In genomic region chr10:114239117-114239993, GRCh38 we compare ENCODE assay signal across 8 cellular contexts. TPM values are rescaled to one million over a fixed set of nuclear protein-coding genes. Genes with fewer than 3 reads are reported as not detected.
DNase-seq lines count a peak whose midpoint lies in the region; ATAC-seq, FAIRE-seq and TF ChIP-seq lines count a peak whose summit lies in the region.

Gene VWA2, plus strand, starts transcription at chr10:114239254. Its CDS starts 9,460 bp downstream, at chr10:114248714.

- H3K4me3 ChIP-seq in bronchial epithelial cell (ENCODE audit: low read depth, low read length) (peak within 1 kb of the TSS; percentile 50), mucosa of rectum (ENCODE audit: low read length in 2 of 2) (peak within 1 kb of the TSS; percentile 48 to 53), upper lobe of left lung (peak within 1 kb of the TSS; percentile 44 to 67 (median 53))

- ATAC-seq in GM18909 (IDR thresholded peaks at IDR 0.05; ENCODE audit: poor library complexity, unreplicated experiment) (peak; percentile 50), upper lobe of left lung (ENCODE audit: low FRiP score in 2 of 2) (peak; percentile 68 to 81), HG02870 (IDR thresholded peaks at IDR 0.05; ENCODE audit: unreplicated experiment) (no peak), GM19463 (IDR thresholded peaks at IDR 0.05; ENCODE audit: unreplicated experiment) (no peak)

- H3K27ac ChIP-seq in mucosa of rectum (ENCODE audit: low read depth in 2 of 2, low read length in 2 of 2), result no peak within 1 kb of the TSS
- peak within 1 kb of the TSS; percentile 52 to 72 (median 58) for H3K27ac ChIP-seq in upper lobe of left lung

- peak; percentile 88 for DNase-seq in NCI-H510A treated with DMSO at 0.1 percent for 48 hours (lab: John Stamatoyannopoulos, UW)
- DNase-seq in bronchial epithelial cell (ENCODE audit: low read depth), result no peak
- DNase-seq in upper lobe of left lung, result peak; percentile 79 to 91
- no peak for DNase-seq in NCI-H1436 (lab: John Stamatoyannopoulos, UW)

- no peak for TF ChIP-seq EP300 in upper lobe of left lung (IDR thresholded peaks at IDR 0.05)

- peak; percentile 32 for TF ChIP-seq CTCF in bronchial epithelial cell (IDR thresholded peaks at IDR 0.05; ENCODE audit: insufficient read depth, low read length, severe bottlenecking)
- peak in 4 of 6 experiments; percentile 30 to 51 (median 40) for TF ChIP-seq CTCF in upper lobe of left lung (IDR thresholded peaks at IDR 0.05)

- H3K4me1 ChIP-seq in mucosa of rectum (ENCODE audit: control insufficient read depth in 2 of 2, insufficient read depth in 2 of 2, low read length in 2 of 2), result peaks cover 0 to 7% of the 10 kb centered on the region in 2 donors
- H3K4me1 ChIP-seq in upper lobe of left lung, result peaks cover 14 to 26% (median 22%) of the 10 kb centered on the region in 4 donors

- H3K27me3 ChIP-seq in bronchial epithelial cell (ENCODE audit: control insufficient read depth, insufficient read depth, low read length) (no peaks in the 10 kb centered on the region), mucosa of rectum (ENCODE audit: control insufficient read depth in 2 of 2, insufficient read depth in 2 of 2, low read length in 2 of 2) (peaks cover 51 to 55% of the 10 kb centered on the region in 2 donors), upper lobe of left lung (peaks cover 0 to 14% (median 6%) of the 10 kb centered on the region in 4 donors)

- TF ChIP-seq POLR2A in upper lobe of left lung (IDR thresholded peaks at IDR 0.05), result peak in 1 of 4 donors; percentile 27

- H3K9me3 ChIP-seq in mucosa of rectum (ENCODE audit: control insufficient read depth in 2 of 2, low read length in 2 of 2) (no peaks in the 10 kb centered on the region), upper lobe of left lung (no peaks in the 10 kb centered on the region)

- no peaks in the 10 kb centered on the region for H3K36me3 ChIP-seq in bronchial epithelial cell (ENCODE audit: control insufficient read depth, insufficient read depth, low read length)
- H3K36me3 ChIP-seq in mucosa of rectum (ENCODE audit: control insufficient read depth in 2 of 2, insufficient read depth in 2 of 2, low read length in 2 of 2), result no peaks in the 10 kb centered on the region
- H3K36me3 ChIP-seq in upper lobe of left lung, result no peaks in the 10 kb centered on the region

- no peak for FAIRE-seq in bronchial epithelial cell (lab: Jason Lieb, UNC)

- peak within 1 kb of the TSS in 1 of 2 donors; percentile 28 for H3K9ac ChIP-seq in mucosa of rectum (ENCODE audit: low read depth in 1 of 2, low read length in 2 of 2)

- 4 to 8% methylated on average over 14 to 29 of the region's 79 CpGs for WGBS in upper lobe of left lung, 2 donors

RNA-seq across cellular contexts. Expression of gene VWA2, which starts in this region (rescaled TPM):
- total RNA-seq in bronchial epithelial cell, result 1.8 and 3.9 TPM in 2 replicates
- 10 to 100 TPM in 4 of 6 donors, 1 to 10 TPM in 2; 8.3 to 17.8 (median 12.4) TPM for total RNA-seq in upper lobe of left lung

Comparison
In these comparisons a context has a peak if more than half of its experiments do, and no peak if none do; other contexts are left out.
1. ATAC-seq: peak in GM18909 (single experiment) and upper lobe of left lung (2 of 2); none in HG02870 (single experiment) and GM19463 (single experiment).
2. DNase-seq: peak in NCI-H510A treated with DMSO at 0.1 percent for 48 hours (single experiment) and upper lobe of left lung (2 of 2); none in bronchial epithelial cell (single experiment) and NCI-H1436 (single experiment).
3. H3K27ac ChIP-seq: peak in upper lobe of left lung (4 of 4); none in mucosa of rectum (0 of 2).
4. Peak in every context shown above with its lines, with median percentiles within 50 percentile points of each other: H3K4me3 ChIP-seq.